Comparison of ENCODE assay signal across 1 cellular context in genomic region chr19:38266070-38266469, GRCh38.
TF ChIP-seq lines count a peak whose summit lies in the region.

No MANE protein-coding gene starts in this region.

TF ChIP-seq in H1, 55 proteins besides CTCF, POLR2A, EP300 and RAD21:
- TF ChIP-seq TAF1 (IDR thresholded peaks at IDR 0.05; ENCODE audit: low read depth, low read length) (no peak), EZH2 (IDR thresholded peaks at IDR 0.05; ENCODE audit: low read depth, low read length, severe bottlenecking) (no peak), CHD7 (IDR thresholded peaks at IDR 0.05; ENCODE audit: insufficient replicate concordance, low read length) (no peak), CTBP2 (IDR thresholded peaks at IDR 0.05; ENCODE audit: borderline replicate concordance, insufficient read depth, insufficient read length, low read length) (no peak), GABPA (IDR thresholded peaks at IDR 0.05; ENCODE audit: borderline replicate concordance, insufficient read depth, low read length) (no peak), FOSL1 (IDR thresholded peaks at IDR 0.05; ENCODE audit: insufficient read depth, low read depth, low read length) (no peak), CHD2 (IDR thresholded peaks at IDR 0.05; ENCODE audit: low read length) (no peak), PHF8 (conservative IDR thresholded peaks at IDR 0.05; ENCODE audit: low read depth, low read length) (no peak), TAF7 (optimal IDR thresholded peaks at IDR 0.05; ENCODE audit: borderline replicate concordance, low read depth, low read length) (no peak), RBBP5 (IDR thresholded peaks at IDR 0.05; ENCODE audit: borderline replicate concordance, low read depth, low read length) (no peak), SP4 (IDR thresholded peaks at IDR 0.05; ENCODE audit: low read length) (no peak), KDM4A (IDR thresholded peaks at IDR 0.05; ENCODE audit: low read depth, low read length, severe bottlenecking) (no peak), TBP (IDR thresholded peaks at IDR 0.05; ENCODE audit: low read depth, low read length) (no peak), SIX5 (IDR thresholded peaks at IDR 0.05; ENCODE audit: low read depth, low read length) (no peak), SAP30 (IDR thresholded peaks at IDR 0.05; ENCODE audit: insufficient read depth, insufficient replicate concordance, low read length) (no peak), MAFK (IDR thresholded peaks at IDR 0.05; ENCODE audit: low read depth, low read length) (no peak)
